5 cellular contexts compared by ENCODE assay signal in the genomic region with DNA sequence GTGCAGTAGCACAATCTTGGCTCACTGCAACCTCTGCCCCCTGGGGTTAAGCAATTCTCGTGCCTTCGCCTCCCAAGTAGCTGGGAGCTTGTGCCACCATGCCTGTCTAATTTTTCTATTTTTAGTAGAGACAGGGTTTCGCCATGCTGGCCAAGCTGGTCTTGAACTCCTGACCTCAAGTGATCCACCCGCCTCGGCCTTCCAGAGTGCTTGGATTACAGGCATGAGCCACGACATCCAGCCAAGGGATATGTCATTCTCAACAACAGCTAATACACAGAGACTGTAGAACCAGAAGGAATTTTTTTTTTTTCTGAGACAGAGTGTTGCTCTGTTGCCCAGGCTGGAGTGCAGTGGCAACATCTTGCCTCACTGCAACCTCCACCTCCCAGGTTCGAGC. TPM values are rescaled to one million over a fixed set of nuclear protein-coding genes. Genes with fewer than 3 reads are reported as not detected.
"Had no signal": no experiment of that assay in that cellular context is flagged by ENCODE, and none has a peak within 500 bp of the region (broad histone marks: within the 10 kb centered on the region; RNA-seq: fewer than 3 reads in every experiment).

No MANE protein-coding gene starts in this region.

RNA-seq across cellular contexts. Expression of a gene that starts 3.7 kb away (rescaled TPM):
- total RNA-seq: thoracic aorta, thyroid gland, upper lobe of right lung, ureter, vagina had no signal
